Comparison of ENCODE assay signal across 8 cellular contexts in the genomic region with DNA sequence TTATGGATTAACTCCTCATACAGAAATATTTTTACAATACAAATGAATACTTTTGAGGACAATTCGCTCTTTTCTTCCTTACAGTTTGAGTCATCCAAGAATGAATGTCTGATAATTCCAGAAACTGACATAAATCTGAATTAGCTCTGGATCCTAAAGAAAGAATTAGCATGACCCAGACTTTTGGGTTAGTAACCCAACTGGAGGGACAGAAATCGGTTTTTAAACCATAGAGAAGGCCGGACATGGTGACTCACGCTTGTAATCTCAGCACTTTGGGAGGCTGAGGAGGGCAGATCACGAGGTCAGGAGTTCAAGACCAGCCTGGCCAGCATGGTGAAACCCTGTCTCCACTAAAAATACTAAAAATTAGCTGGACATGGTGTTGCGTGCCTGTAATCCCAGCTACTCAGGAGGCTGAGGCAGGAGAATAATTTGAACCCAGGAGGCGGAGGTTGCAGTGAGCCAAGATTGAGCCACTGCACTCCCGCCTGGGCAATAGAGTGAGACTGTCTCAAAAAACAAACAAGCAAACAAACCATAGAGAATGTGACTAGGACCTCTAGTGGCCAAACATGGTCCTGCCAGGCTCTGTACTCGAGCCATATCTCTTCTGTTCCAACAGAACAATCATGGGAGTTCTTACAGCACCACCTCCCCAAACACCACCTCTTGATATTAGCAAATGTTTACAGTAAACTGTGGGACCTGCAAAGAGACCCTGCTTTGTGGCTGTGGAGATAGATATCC. TPM values are rescaled to one million over a fixed set of nuclear protein-coding genes. Genes with fewer than 3 reads are reported as not detected.
DNase-seq lines count a peak whose midpoint lies in the region; ATAC-seq and TF ChIP-seq lines count a peak whose summit lies in the region.

No MANE protein-coding gene starts in this region.

- H3K79me2 ChIP-seq in GM23248 (ENCODE audit: insufficient read depth) (peaks cover 46% of the 10 kb centered on the region), OCI-LY7 (ENCODE audit: insufficient read depth, low read depth, low read length) (no peaks in the 10 kb centered on the region)

- CTCF ChIA-PET in OCI-LY7 (lab: Charles Lee; ENCODE audit: unreplicated experiment) = no interaction called here
- CTCF ChIA-PET in activated CD4-positive, alpha-beta memory T cell treated with anti-CD3 and anti-CD28 coated beads for 36 hours (lab: Charles Lee) = no interaction called here

- TF ChIP-seq CTCF in C4-2B (conservative IDR thresholded peaks at IDR 0.05) = peak; percentile 84
- TF ChIP-seq CTCF in OCI-LY7 (conservative IDR thresholded peaks at IDR 0.05; ENCODE audit: low read length) = peak; percentile 68
- peak; percentile 63 for TF ChIP-seq CTCF in glutamatergic neuron (IDR thresholded peaks at IDR 0.05; ENCODE audit: partially characterized antibody, unreplicated experiment)
- TF ChIP-seq CTCF in CD14-positive monocyte (IDR thresholded peaks at IDR 0.05) = no peak

- H3K27ac Mint-ChIP-seq in glutamatergic neuron (ENCODE audit: unreplicated experiment) (no peak overlapping the region), CD14-positive monocyte (no peak overlapping the region)
- H3K27ac Mint-ChIP-seq in activated CD4-positive, alpha-beta memory T cell treated with anti-CD3 and anti-CD28 coated beads for 36 hours = no peak overlapping the region

- DNase-seq in GM23248 (peak; percentile 34), OCI-LY7 (ENCODE audit: low spot score) (peak; percentile 12), glutamatergic neuron (peak; percentile 26), GF-D8 (lab: John Stamatoyannopoulos, UW) (no peak), CD14-positive monocyte (ENCODE audit: low spot score) (no peak)
- DNase-seq in activated CD4-positive, alpha-beta memory T cell treated with anti-CD3 and anti-CD28 coated beads for 36 hours = no peak

- H3K4me3 Mint-ChIP-seq in glutamatergic neuron (ENCODE audit: unreplicated experiment) (no peak overlapping the region), CD14-positive monocyte (no peak overlapping the region)
- H3K4me3 Mint-ChIP-seq in activated CD4-positive, alpha-beta memory T cell treated with anti-CD3 and anti-CD28 coated beads for 36 hours = no peak overlapping the region

- H3K9me3 ChIP-seq in GM23248 (ENCODE audit: low read depth) (no peaks in the 10 kb centered on the region), OCI-LY7 (ENCODE audit: low read length) (no peaks in the 10 kb centered on the region)

- no peaks in the 10 kb centered on the region for H3K9me2 ChIP-seq in GM23248 (ENCODE audit: insufficient read depth)
- no peaks in the 10 kb centered on the region for H3K9me2 ChIP-seq in OCI-LY7 (ENCODE audit: insufficient read depth, low read length)

- peak overlapping the region; percentile 39 for H3K9ac ChIP-seq in GM23248

- peaks cover 77% of the 10 kb centered on the region for H3F3A ChIP-seq in GM23248 (ENCODE audit: insufficient read depth)

- H3K27me3 Mint-ChIP-seq in glutamatergic neuron (ENCODE audit: unreplicated experiment) (peaks cover 2% of the 10 kb centered on the region), CD14-positive monocyte (ENCODE audit: low read depth in 3 of 3) (no peaks in the 10 kb centered on the region)
- no peaks in the 10 kb centered on the region for H3K27me3 Mint-ChIP-seq in activated CD4-positive, alpha-beta memory T cell treated with anti-CD3 and anti-CD28 coated beads for 36 hours

- H3K36me3 Mint-ChIP-seq in glutamatergic neuron (ENCODE audit: unreplicated experiment) (peaks cover 5% of the 10 kb centered on the region), CD14-positive monocyte (no peaks in the 10 kb centered on the region)
- H3K36me3 Mint-ChIP-seq in activated CD4-positive, alpha-beta memory T cell treated with anti-CD3 and anti-CD28 coated beads for 36 hours = no peaks in the 10 kb centered on the region

- WGBS in GM23248 (ENCODE audit: low coverage in 1 of 2, low lambda C conversion rate in 2 of 2, missing lambda C conversion rate in 2 of 2), 2 experiments = 78 to 86% methylated on average over 9 of the region's 9 CpGs

- H2AFZ ChIP-seq in GM23248 (no peak overlapping the region), OCI-LY7 (ENCODE audit: low read length) (no peak overlapping the region)

- peaks cover 17% of the 10 kb centered on the region for H3K36me3 ChIP-seq in GM23248 (ENCODE audit: low read depth)
- H3K36me3 ChIP-seq in OCI-LY7 (ENCODE audit: insufficient read depth, low read length) = no peaks in the 10 kb centered on the region

- no peak for ATAC-seq in GM19455 (IDR thresholded peaks at IDR 0.05; ENCODE audit: unreplicated experiment)

- in situ Hi-C loops in GM23248 (cut with MboI) = no loop called here

- H3K27me3 ChIP-seq in GM23248 (replicated peaks; ENCODE audit: insufficient read depth) = no peaks in the 10 kb centered on the region

- H3K4me3 ChIP-seq in GM23248 (no peak overlapping the region), OCI-LY7 (ENCODE audit: low read depth, low read length, poor library complexity, severe bottlenecking) (no peak overlapping the region)

- POLR2A ChIA-PET in OCI-LY7 (lab: Charles Lee) = no interaction called here
- POLR2A ChIA-PET in activated CD4-positive, alpha-beta memory T cell treated with anti-CD3 and anti-CD28 coated beads for 36 hours (lab: Charles Lee) = no interaction called here

- H4K20me1 ChIP-seq in GM23248 (ENCODE audit: insufficient read depth) (no peaks in the 10 kb centered on the region), OCI-LY7 (ENCODE audit: insufficient read depth, low read length) (no peaks in the 10 kb centered on the region)

- H3K4me1 ChIP-seq in GM23248 (ENCODE audit: insufficient read depth) = peaks cover 73% of the 10 kb centered on the region
- H3K4me1 ChIP-seq in OCI-LY7 (ENCODE audit: insufficient read depth, low read length, poor library complexity, severe bottlenecking) = no peaks in the 10 kb centered on the region

- H3K4me2 ChIP-seq in GM23248 (ENCODE audit: unreplicated experiment) (peak overlapping the region; percentile 15), OCI-LY7 (ENCODE audit: low read length) (no peak overlapping the region)

- H3K9me3 Mint-ChIP-seq in glutamatergic neuron (ENCODE audit: unreplicated experiment) (peaks cover 6% of the 10 kb centered on the region), CD14-positive monocyte (peaks cover 0 to 2% (median 0%) of the 10 kb centered on the region in 7 donors)
- H3K9me3 Mint-ChIP-seq in activated CD4-positive, alpha-beta memory T cell treated with anti-CD3 and anti-CD28 coated beads for 36 hours = peaks cover 19% of the 10 kb centered on the region

- H3K4me1 Mint-ChIP-seq in glutamatergic neuron (ENCODE audit: low read depth, unreplicated experiment) = peaks cover 26% of the 10 kb centered on the region
- H3K4me1 Mint-ChIP-seq in CD14-positive monocyte = no peaks in the 10 kb centered on the region
- H3K4me1 Mint-ChIP-seq in activated CD4-positive, alpha-beta memory T cell treated with anti-CD3 and anti-CD28 coated beads for 36 hours (ENCODE audit: low read depth) = no peaks in the 10 kb centered on the region

- no TSS peak for BruUV-seq in OCI-LY7 (replicated peaks; lab: Mats Ljungman, UMichigan)

- intact Hi-C loops in OCI-LY7 (cut with micrococcal nuclease; ENCODE audit: unreplicated experiment) (no loop called here), CD14-positive monocyte (cut with micrococcal nuclease) (no loop called here)
- intact Hi-C loops in activated CD4-positive, alpha-beta memory T cell treated with anti-CD3 and anti-CD28 coated beads for 36 hours (cut with micrococcal nuclease) = no loop called here

- H3K27ac ChIP-seq in C4-2B = no peak overlapping the region
- peak overlapping the region; percentile 73 for H3K27ac ChIP-seq in GM23248
- H3K27ac ChIP-seq in OCI-LY7 (ENCODE audit: low read depth, low read length, poor library complexity, severe bottlenecking) = no peak overlapping the region

RNA-seq across cellular contexts. Expression of a gene that starts 44.8 kb away (rescaled TPM):
- 16.2 and 30.4 TPM in 2 replicates for total RNA-seq in GM23248 (2014; rRNA removed; shearing (Covaris generic))
- polyA plus RNA-seq in GM23248 (2016; fragmentation: Nextera tagmentation; extraction: Ambion mirVana) (25.5 and 26.8 TPM in 2 replicates), CD14-positive monocyte (not detected)
- not detected in 2 replicates for total RNA-seq in OCI-LY7 (2014; rRNA removed; shearing (Covaris generic))
- total RNA-seq in OCI-LY7 (2022) (not detected in 2 replicates), glutamatergic neuron (ENCODE audit: unreplicated experiment) (25.6 TPM)
- not detected for total RNA-seq in activated CD4-positive, alpha-beta memory T cell treated with anti-CD3 and anti-CD28 coated beads for 36 hours

Comparison
In these comparisons a context has a peak if more than half of its experiments do, and no peak if none do; other contexts are left out.
1. DNase-seq: peak in GM23248 (single experiment), OCI-LY7 (single experiment) and glutamatergic neuron (single experiment); none in GF-D8 (single experiment), CD14-positive monocyte (single experiment) and activated CD4-positive, alpha-beta memory T cell treated with anti-CD3 and anti-CD28 coated beads for 36 hours (single experiment).
2. RNA of a gene that starts 44.8 kb away (total RNA-seq): 25.6 TPM in glutamatergic neuron (single experiment) and 16.2 to 30.4 TPM in GM23248; not detected in OCI-LY7 and not detected in activated CD4-positive, alpha-beta memory T cell treated with anti-CD3 and anti-CD28 coated beads for 36 hours; every median in the first group is over 10 times any median in the second.